14 cellular contexts compared by ENCODE assay signal in genomic region chr13:72648513-72649065, GRCh38.
DNase-seq lines count a peak whose midpoint lies in the region; ATAC-seq and TF ChIP-seq lines count a peak whose summit lies in the region.
"Had no signal": no experiment of that assay in that cellular context is flagged by ENCODE, and none has a peak within 500 bp of the region (broad histone marks: within the 10 kb centered on the region; RNA-seq: fewer than 3 reads in every experiment).

No MANE protein-coding gene starts in this region.

- H3K18ac ChIP-seq in H9 (ENCODE audit: insufficient read length, low read depth, low read length): no peak overlapping the region

- H3K9me3 ChIP-seq in H9 (ENCODE audit: control insufficient read depth, low read depth, low read length) (no peaks in the 10 kb centered on the region), aorta (ENCODE audit: control insufficient read depth, low read length) (no peaks in the 10 kb centered on the region)
- H3K9me3 ChIP-seq: thyroid gland had no signal

- no peaks in the 10 kb centered on the region for H3K23me2 ChIP-seq in H9 (ENCODE audit: insufficient read length, low read depth, low read length, poor library complexity, severe bottlenecking)

- H4K8ac ChIP-seq in H9 (replicated peaks; ENCODE audit: insufficient read length, low read depth, low read length): no peak overlapping the region

- no peaks in the 10 kb centered on the region for H3K36me3 Mint-ChIP-seq in H9 (ENCODE audit: insufficient read depth in 1 of 3, low read depth in 3 of 3)
- no peaks in the 10 kb centered on the region for H3K36me3 Mint-ChIP-seq in neural crest cell (ENCODE audit: low read depth)

- no peaks in the 10 kb centered on the region for H3K27me3 Mint-ChIP-seq in H9 (ENCODE audit: low read depth)
- no peaks in the 10 kb centered on the region for H3K27me3 Mint-ChIP-seq in neural crest cell (ENCODE audit: low read depth)

- no peak overlapping the region for H3K4ac ChIP-seq in H9 (ENCODE audit: low read depth, low read length)

- no peak overlapping the region for H3K14ac ChIP-seq in H9 (ENCODE audit: insufficient read depth, low read length)

- no peak overlapping the region for H2BK15ac ChIP-seq in H9 (ENCODE audit: low read depth, low read length)

- H4K20me1 ChIP-seq in H9 (ENCODE audit: control insufficient read depth, insufficient read depth, insufficient read length): no peaks in the 10 kb centered on the region

- H3K27ac ChIP-seq in H9 (ENCODE audit: insufficient read length, low read depth, low read length): no peak overlapping the region
- H3K27ac ChIP-seq in brain microvascular endothelial cell: no peak overlapping the region
- H3K27ac ChIP-seq in aorta (ENCODE audit: low read depth in 1 of 2, low read length in 2 of 2): no peak overlapping the region
- H3K27ac ChIP-seq: GM23248, thyroid gland had no signal

- H3K9me3 Mint-ChIP-seq in H9: no peaks in the 10 kb centered on the region
- no peaks in the 10 kb centered on the region for H3K9me3 Mint-ChIP-seq in neural crest cell
- H3K9me3 Mint-ChIP-seq: activated CD8-positive, alpha-beta T cell treated with anti-CD3 and anti-CD28 coated beads for 36 hours had no signal

- no peak overlapping the region for H3K4me2 ChIP-seq in H9 (ENCODE audit: insufficient read depth, insufficient read length, low read length)

- H3K27me3 ChIP-seq in H9 (ENCODE audit: insufficient read depth, low read length) (no peaks in the 10 kb centered on the region), brain microvascular endothelial cell (replicated peaks) (no peaks in the 10 kb centered on the region), aorta (ENCODE audit: control insufficient read depth in 1 of 2, insufficient read depth in 2 of 2, low read length in 1 of 2) (no peaks in the 10 kb centered on the region)
- H3K27me3 ChIP-seq: thyroid gland had no signal

- TF ChIP-seq CTCF in H9 (conservative IDR thresholded peaks at IDR 0.05): peak; percentile 61
- peak; percentile 47 for TF ChIP-seq CTCF in brain microvascular endothelial cell (IDR thresholded peaks at IDR 0.05; ENCODE audit: low read depth, low read length, missing control alignments)
- peak; percentile 18 for TF ChIP-seq CTCF in neural crest cell (conservative IDR thresholded peaks at IDR 0.05)

- H2BK120ac ChIP-seq in H9 (ENCODE audit: low read depth, low read length, poor library complexity, severe bottlenecking): no peak overlapping the region

- WGBS in H9 (ENCODE audit: extremely low coverage, insufficient read length, low lambda C conversion rate): no CpG with 5 or more reads among the region's 8 CpGs
- WGBS in aorta, 2 donors: 58 to 59% methylated on average over 8 of the region's 8 CpGs

- H3K27ac Mint-ChIP-seq in H9 (no peak overlapping the region), neural crest cell (ENCODE audit: unreplicated experiment) (no peak overlapping the region)
- H3K27ac Mint-ChIP-seq: activated CD8-positive, alpha-beta T cell treated with anti-CD3 and anti-CD28 coated beads for 36 hours had no signal

- H3K4me3 ChIP-seq in brain microvascular endothelial cell (ENCODE audit: low read depth, low read length) (no peak overlapping the region), aorta (ENCODE audit: low read length in 2 of 2) (no peak overlapping the region)
- H3K4me3 ChIP-seq: GM23248, thyroid gland had no signal

- H4K5ac ChIP-seq in H9 (ENCODE audit: insufficient read length, low read depth, low read length): no peak overlapping the region

- H3K9ac ChIP-seq in H9 (ENCODE audit: extremely low read depth, insufficient read length, low read length): no peak overlapping the region
- H3K9ac ChIP-seq: GM23248 had no signal

- H3K4me1 ChIP-seq in H9 (ENCODE audit: insufficient read depth, low read length): no peaks in the 10 kb centered on the region
- H3K4me1 ChIP-seq in aorta (ENCODE audit: control insufficient read depth in 1 of 2, insufficient read depth in 2 of 2, low read length in 2 of 2): no peaks in the 10 kb centered on the region
- H3K4me1 ChIP-seq: thyroid gland had no signal

- no peak overlapping the region for H4K91ac ChIP-seq in H9 (ENCODE audit: insufficient read length, low read depth, low read length)

- no peak overlapping the region for H3K23ac ChIP-seq in H9 (ENCODE audit: insufficient read length, low read depth, low read length)

- H2AK5ac ChIP-seq in H9 (ENCODE audit: insufficient read length, low read length): no peak overlapping the region

- H3K36me3 ChIP-seq in brain microvascular endothelial cell (replicated peaks) (no peaks in the 10 kb centered on the region), aorta (ENCODE audit: control insufficient read depth in 1 of 2, insufficient read depth in 2 of 2, low read length in 1 of 2) (no peaks in the 10 kb centered on the region)
- H3K36me3 ChIP-seq: thyroid gland had no signal

- H3K56ac ChIP-seq in H9 (ENCODE audit: insufficient read length, low read depth, low read length): no peak overlapping the region

- no peaks in the 10 kb centered on the region for H3K79me1 ChIP-seq in H9 (ENCODE audit: insufficient read depth, low read depth, low read length, poor library complexity, severe bottlenecking)

- H3K4me1 Mint-ChIP-seq in H9 (peaks cover 4 to 8% of the 10 kb centered on the region in 2 experiments; a peak in 3 of 4 replicates), neural crest cell (peaks cover 6% of the 10 kb centered on the region)

- in situ Hi-C loops in brain microvascular endothelial cell (cut with HindIII; ENCODE audit: low pct_ligation_motif_present, low sequenced_read_pairs): no loop called here

- H3T11ph ChIP-seq in H9 (ENCODE audit: low read length): no peak overlapping the region

- no peak overlapping the region for H2BK20ac ChIP-seq in H9 (ENCODE audit: low read depth, low read length, poor library complexity, severe bottlenecking)

- no peak overlapping the region for H2AFZ ChIP-seq in H9 (ENCODE audit: low read length)
- H2AFZ ChIP-seq: GM23248 had no signal

- H2BK5ac ChIP-seq in H9 (ENCODE audit: insufficient read length, low read length): no peak overlapping the region

- ATAC-seq in aorta (ENCODE audit: low FRiP score): no peak
- ATAC-seq: activated CD8-positive, alpha-beta T cell treated with anti-CD3 and anti-CD28 coated beads for 36 hours had no signal

- intact Hi-C loops in aorta (cut with DNase I): no loop called here

- H2BK12ac ChIP-seq in H9 (ENCODE audit: insufficient read length, low read depth, low read length): no peak overlapping the region

- no peak overlapping the region for H3K4me3 Mint-ChIP-seq in H9
- H3K4me3 Mint-ChIP-seq in neural crest cell: no peak overlapping the region
- H3K4me3 Mint-ChIP-seq: activated CD8-positive, alpha-beta T cell treated with anti-CD3 and anti-CD28 coated beads for 36 hours had no signal

- no peaks in the 10 kb centered on the region for H3K79me2 ChIP-seq in H9 (ENCODE audit: insufficient read depth, low read length)

- no peak for DNase-seq in H9
- peak; percentile 34 for DNase-seq in NCI-H748 (lab: John Stamatoyannopoulos, UW; ENCODE audit: unreplicated experiment)
- no peak for DNase-seq in brain microvascular endothelial cell
- DNase-seq in neural crest cell (ENCODE audit: low read depth, low spot score): no peak
- no peak for DNase-seq in NCI-H446 (lab: John Stamatoyannopoulos, UW)
- no peak for DNase-seq in hippocampal formation (lab: John Stamatoyannopoulos, UW)
- DNase-seq in NCI-H1417 treated with DMSO at 0.1 percent for 48 hours (lab: John Stamatoyannopoulos, UW): no peak
- DNase-seq in aorta: no peak
- DNase-seq: activated CD8-positive, alpha-beta T cell treated with anti-CD3 and anti-CD28 coated beads for 36 hours; activated gamma-delta T cell treated with Interleukin-2 at 50 U/mL for 16 hours; GM23248; kidney; NCI-H1436 treated with DMSO at 0.1 percent for 48 hours; thyroid gland had no signal
